Comparison of ENCODE assay signal across 26 cellular contexts in genomic region chr2:223599646-223600009, GRCh38. TPM values are rescaled to one million over a fixed set of nuclear protein-coding genes. Genes with fewer than 3 reads are reported as not detected.
DNase-seq lines count a peak whose midpoint lies in the region; FAIRE-seq and TF ChIP-seq lines count a peak whose summit lies in the region.
"Had no signal": no experiment of that assay in that cellular context is flagged by ENCODE, and none has a peak within 500 bp of the region (broad histone marks: within the 10 kb centered on the region; RNA-seq: fewer than 3 reads in every experiment).

No MANE protein-coding gene starts in this region.

- no peaks in the 10 kb centered on the region for H3K36me3 ChIP-seq in brain microvascular endothelial cell (replicated peaks)
- H3K36me3 ChIP-seq: transverse colon had no signal

- in situ Hi-C loops in brain microvascular endothelial cell (cut with HindIII; ENCODE audit: low pct_ligation_motif_present, low sequenced_read_pairs) = loop anchor here (25.0 kb wide), 1 partner anchor 137 kb away; no protein-coding TSS in a partner anchor

- no peak for TF ChIP-seq CTCF in brain microvascular endothelial cell (IDR thresholded peaks at IDR 0.05; ENCODE audit: low read depth, low read length, missing control alignments)

- H3K27ac ChIP-seq in brain microvascular endothelial cell = peak overlapping the region; percentile 92
- H3K27ac ChIP-seq: body of pancreas, epithelial cell of prostate, transverse colon had no signal

- H3K4me3 ChIP-seq in brain microvascular endothelial cell (ENCODE audit: low read depth, low read length) = no peak overlapping the region
- H3K4me3 ChIP-seq: body of pancreas, transverse colon had no signal

- DNase-seq in LHCN-M2 (ENCODE audit: low read depth) (peak; percentile 76), brain microvascular endothelial cell (no peak), iris pigment epithelial cell (ENCODE audit: low read depth) (peak; percentile 62), AG08396 (ENCODE audit: low spot score) (no peak), 8988T (no peak), DMS 273 (lab: John Stamatoyannopoulos, UW; ENCODE audit: unreplicated experiment) (no peak), iPS-NIHi7 (ENCODE audit: extremely low spot score) (no peak)
- DNase-seq: activated CD4-positive, alpha-beta T cell treated with anti-CD3 and anti-CD28 coated beads, Interleukin-2, amount 50 U/mL, for 1 hour; activated naive CD8-positive, alpha-beta T cell treated with anti-CD3 and anti-CD28 coated beads, Interleukin-2, amount 50 U/mL, for 24 hours; activated T-cell treated with anti-CD3 and anti-CD28 coated beads, Interleukin-2, amount 50 U/mL, for 4 hours; DMS53; effector CD4-positive, alpha-beta T cell; H7; immature natural killer cell; KG1; left ventricle myocardium superior; natural killer cell; NCI-H1417 treated with DMSO at 0.1 percent for 48 hours; NK-92 treated with Interleukin-12 subunit alpha and Interleukin-12 subunit beta, amount 100 ng/mL, for 24 hours; SHP77 treated with DMSO at 0.1 percent for 48 hours; stimulated activated CD4-positive, alpha-beta T cell treated with anti-CD3 and anti-CD28 coated beads, Interleukin-2, amount 100 ng/mL, for 48 hours; transverse colon had no signal

- H3K27me3 ChIP-seq in brain microvascular endothelial cell (replicated peaks) = no peaks in the 10 kb centered on the region
- H3K27me3 ChIP-seq: body of pancreas, transverse colon had no signal

- peak; percentile 34 for FAIRE-seq in A204.1 (lab: Jason Lieb, UNC)
- FAIRE-seq: HTR-8/SVneo had no signal

RNA-seq across cellular contexts. Expression of gene SCG2, which starts 2.5 kb away (rescaled TPM):
- total RNA-seq in LHCN-M2 (2014; rRNA removed) = 10.8 and 12.7 TPM in 2 replicates
- 1.7 TPM for polyA plus RNA-seq in LHCN-M2 (2012)
- total RNA-seq: activated T-cell treated with anti-CD3 and anti-CD28 coated beads, Interleukin-2, amount 50 U/mL, for 4 hours; left ventricle myocardium superior had no signal
- polyA plus RNA-seq: immature natural killer cell had no signal

Comparison
In these comparisons a context has a peak if more than half of its experiments do, and no peak if none do; other contexts are left out.
1. DNase-seq: peak in LHCN-M2 (single experiment) and iris pigment epithelial cell (single experiment); none in brain microvascular endothelial cell (single experiment), AG08396 (single experiment), 8988T (single experiment), DMS 273 (single experiment) and iPS-NIHi7 (single experiment).